In the genomic region with DNA sequence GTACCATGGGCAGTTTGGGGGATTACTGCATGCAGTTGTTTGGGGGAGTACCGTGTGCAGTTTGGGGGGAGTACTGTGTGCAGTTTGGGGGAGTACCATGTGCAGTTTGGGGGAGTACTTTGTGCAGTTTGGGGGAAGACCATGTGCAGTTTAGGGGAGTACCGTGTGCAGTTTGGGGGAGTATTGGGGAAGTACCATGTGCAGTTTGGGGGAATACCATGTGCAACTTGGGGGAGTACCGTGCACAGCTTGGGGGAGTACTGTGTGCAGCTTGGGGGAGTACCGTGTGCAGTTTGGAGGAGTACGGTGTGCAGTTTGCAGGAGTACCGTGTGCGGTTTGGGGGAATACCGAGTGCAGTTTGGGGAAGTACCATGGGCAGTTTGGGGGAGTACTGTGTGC, we compare ENCODE assay signal across 24 cellular contexts. TPM values are rescaled to one million over a fixed set of nuclear protein-coding genes. Genes with fewer than 3 reads are reported as not detected.
"Had no signal": no experiment of that assay in that cellular context is flagged by ENCODE, and none has a peak within 500 bp of the region (broad histone marks: within the 10 kb centered on the region; RNA-seq: fewer than 3 reads in every experiment).

No MANE protein-coding gene starts in this region.

- H3K4me3 ChIP-seq: coronary artery, dorsolateral prefrontal cortex, esophagus muscularis mucosa, gastrocnemius medialis, heart right ventricle, left lung, lower lobe of right lung, mucosa of descending colon had no signal

- ATAC-seq: foreskin keratinocyte, gastrocnemius medialis, heart right ventricle, left cardiac atrium, left lung, left ventricle myocardium superior, lower lobe of right lung, mucosa of descending colon had no signal

- H3K27me3 ChIP-seq: dorsolateral prefrontal cortex, foreskin keratinocyte, gastrocnemius medialis had no signal

- FAIRE-seq: colon, endothelial cell of umbilical vein, islet of Langerhans, keratinocyte had no signal

- H3K36me3 ChIP-seq: esophagus muscularis mucosa, gastrocnemius medialis, heart right ventricle, left lung, lower lobe of right lung had no signal

- DNase-seq: dermis blood vessel endothelial cell; dorsolateral prefrontal cortex; effector CD4-positive, alpha-beta T cell; effector memory CD4-positive, alpha-beta T cell; foreskin keratinocyte; gastrocnemius medialis; glutamatergic neuron; head of caudate nucleus; heart right ventricle; hippocampal formation; left cardiac atrium; left lung; left ventricle myocardium superior; lower lobe of right lung; mesenchymal stem cell; mucosa of descending colon; naive B cell had no signal

- H3K9me3 ChIP-seq: esophagus muscularis mucosa, gastrocnemius medialis, heart right ventricle, left lung, lower lobe of right lung, mucosa of descending colon had no signal

- H3K4me1 ChIP-seq: foreskin keratinocyte, gastrocnemius medialis, heart right ventricle, left lung, lower lobe of right lung had no signal

- H3K27ac ChIP-seq: coronary artery, dorsolateral prefrontal cortex, esophagus muscularis mucosa, foreskin keratinocyte, gastrocnemius medialis, heart right ventricle, left lung, lower lobe of right lung had no signal

RNA-seq across cellular contexts. Expression of a gene that starts 22.3 kb away (rescaled TPM):
- total RNA-seq: left ventricle myocardium superior, mesenteric fat pad had no signal
